20 cellular contexts compared by ENCODE assay signal in the genomic region with DNA sequence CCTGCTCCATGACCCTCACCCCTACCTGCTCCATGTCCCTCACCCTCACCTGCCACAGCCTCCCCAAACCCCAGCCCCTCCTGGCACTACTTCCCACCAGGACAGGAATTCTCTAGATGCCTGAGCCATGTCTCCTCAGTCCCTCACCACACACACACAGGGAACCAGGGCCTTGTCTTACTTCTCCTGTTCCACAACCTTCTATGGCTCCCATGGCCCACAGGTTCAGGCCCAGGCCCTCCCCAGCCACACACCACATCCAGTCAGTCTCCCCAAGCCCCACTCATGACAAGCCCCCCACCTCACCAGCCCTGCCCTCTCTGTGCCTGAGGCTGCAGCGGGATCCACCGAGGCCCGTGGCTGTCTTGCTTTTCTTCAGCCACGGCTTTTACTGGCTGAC. TPM values are rescaled to one million over a fixed set of nuclear protein-coding genes. Genes with fewer than 3 reads are reported as not detected.
A peak's percentile ranks its signal among the peaks of the same experiment; 100 is the strongest.
DNase-seq lines count a peak whose midpoint lies in the region; ATAC-seq and TF ChIP-seq lines count a peak whose summit lies in the region.
"Had no signal": no experiment of that assay in that cellular context is flagged by ENCODE, and none has a peak within 500 bp of the region (broad histone marks: within the 10 kb centered on the region; RNA-seq: fewer than 3 reads in every experiment).

No MANE protein-coding gene starts in this region.

- no TSS peak for BruUV-seq in HCT116 (replicated peaks; lab: Mats Ljungman, UMichigan)

- H3K79me2 ChIP-seq in HCT116 (ENCODE audit: insufficient read depth, low read length) (peaks cover 15% of the 10 kb centered on the region), osteoblast (ENCODE audit: insufficient read depth, low read length) (peaks cover 15% of the 10 kb centered on the region)

- H3K4me2 ChIP-seq in HCT116 (ENCODE audit: low read length) (no peak overlapping the region), osteoblast (ENCODE audit: insufficient read depth, low read length) (no peak overlapping the region)
- H3K4me2 ChIP-seq: A549, SK-N-SH had no signal

- H3K9me2 ChIP-seq in HCT116 (ENCODE audit: insufficient read depth): no peaks in the 10 kb centered on the region
- H3K9me2 ChIP-seq: SK-N-SH had no signal

- no peak for TF ChIP-seq POLR2A in HCT116 (IDR thresholded peaks at IDR 0.05; ENCODE audit: borderline replicate concordance, extremely low read depth, insufficient read depth, insufficient read length)

- H3K9ac ChIP-seq in HCT116 (ENCODE audit: low read length): no peak overlapping the region
- H3K9ac ChIP-seq: SK-N-SH had no signal

- ATAC-seq in HCT116 (no peak), GM21526 (IDR thresholded peaks at IDR 0.05; ENCODE audit: low FRiP score, unreplicated experiment) (no peak), HG03565 (IDR thresholded peaks at IDR 0.05; ENCODE audit: unreplicated experiment) (no peak)
- no peak for ATAC-seq in activated naive CD8-positive, alpha-beta T cell treated with anti-CD3 and anti-CD28 coated beads, Interleukin-2, amount 10 ng/mL, durations not matched to agents 7 days and 5 days (ENCODE audit: low read depth)
- ATAC-seq: A549, lower lobe of right lung had no signal

- POLR2A ChIA-PET in HCT116 (lab: Charles Lee): interaction anchor here (1.0 kb wide), 1 partner anchor 9 kb away, joined by 6 read pairs; no protein-coding TSS in a partner anchor
- POLR2A ChIA-PET in activated naive CD8-positive, alpha-beta T cell treated with anti-CD3 and anti-CD28 coated beads, Interleukin-2, amount 10 ng/mL, durations not matched to agents 7 days and 5 days (lab: Charles Lee): interaction anchor here (1.2 kb wide), 1 partner anchor 305 kb away, joined by 3 read pairs; a partner anchor contains a TSS

- H4K20me1 ChIP-seq in HCT116 (ENCODE audit: insufficient read depth) (peaks cover 12% of the 10 kb centered on the region; the same call in 1 of the 2 replicates), osteoblast (ENCODE audit: insufficient read depth, low read length) (peaks cover 13% of the 10 kb centered on the region)

- H3K36me3 Mint-ChIP-seq in activated CD4-positive, alpha-beta T cell treated with anti-CD3 and anti-CD28 coated beads, Interleukin-2, amount 10 ng/mL, durations not matched to agents 24 days and 14 days (ENCODE audit: low read depth): peaks cover 17% of the 10 kb centered on the region
- peaks cover 11% of the 10 kb centered on the region for H3K36me3 Mint-ChIP-seq in activated naive CD8-positive, alpha-beta T cell treated with anti-CD3 and anti-CD28 coated beads, Interleukin-2, amount 10 ng/mL, durations not matched to agents 7 days and 5 days

- H3K4me3 Mint-ChIP-seq in activated CD4-positive, alpha-beta T cell treated with anti-CD3 and anti-CD28 coated beads, Interleukin-2, amount 10 ng/mL, durations not matched to agents 24 days and 14 days: peak overlapping the region; percentile 45
- peak overlapping the region; percentile 30 for H3K4me3 Mint-ChIP-seq in activated naive CD8-positive, alpha-beta T cell treated with anti-CD3 and anti-CD28 coated beads, Interleukin-2, amount 10 ng/mL, durations not matched to agents 7 days and 5 days

- H3K9me3 Mint-ChIP-seq in activated CD4-positive, alpha-beta T cell treated with anti-CD3 and anti-CD28 coated beads, Interleukin-2, amount 10 ng/mL, durations not matched to agents 24 days and 14 days: peaks cover 3% of the 10 kb centered on the region
- H3K9me3 Mint-ChIP-seq in activated naive CD8-positive, alpha-beta T cell treated with anti-CD3 and anti-CD28 coated beads, Interleukin-2, amount 10 ng/mL, durations not matched to agents 7 days and 5 days: no peaks in the 10 kb centered on the region
- H3K9me3 Mint-ChIP-seq: activated T-helper 2 cell treated with anti-CD3 and anti-CD28 coated beads, Interferon-gamma antibody, Interleukin-2, Interleukin-4, amounts not matched to agents 10 μg/mL and 5 μg/mL and 100 μg/mL, durations not matched to agents 14 hours and 24 hours and 36 hours had no signal

- TF ChIP-seq RAD21 in HCT116 (IDR thresholded peaks at IDR 0.05; ENCODE audit: low read depth): no peak

- H3K36me3 ChIP-seq in HCT116 (ENCODE audit: control insufficient read depth in 1 of 2, insufficient read depth in 2 of 2, low read length in 2 of 2) (no peaks in the 10 kb centered on the region), osteoblast (ENCODE audit: insufficient read depth, low read length) (no peaks in the 10 kb centered on the region)
- H3K36me3 ChIP-seq: lower lobe of right lung had no signal

- H3K27ac Mint-ChIP-seq in activated CD4-positive, alpha-beta T cell treated with anti-CD3 and anti-CD28 coated beads, Interleukin-2, amount 10 ng/mL, durations not matched to agents 24 days and 14 days: peak overlapping the region; percentile 75
- H3K27ac Mint-ChIP-seq in activated naive CD8-positive, alpha-beta T cell treated with anti-CD3 and anti-CD28 coated beads, Interleukin-2, amount 10 ng/mL, durations not matched to agents 7 days and 5 days: peak overlapping the region; percentile 73
- H3K27ac Mint-ChIP-seq: activated T-helper 2 cell treated with anti-CD3 and anti-CD28 coated beads, Interferon-gamma antibody, Interleukin-2, Interleukin-4, amounts not matched to agents 10 μg/mL and 5 μg/mL and 100 μg/mL, durations not matched to agents 14 hours and 24 hours and 36 hours had no signal

- no peak for DNase-seq in activated CD4-positive, alpha-beta T cell treated with anti-CD3 and anti-CD28 coated beads, Interleukin-2, amount 10 ng/mL, durations not matched to agents 24 days and 14 days
- DNase-seq in activated CD4-positive, alpha-beta T cell treated with anti-CD3 and anti-CD28 coated beads for 48 hours: no peak
- DNase-seq in HCT116 (ENCODE audit: low read depth, low spot score) (no peak), osteoblast (ENCODE audit: insufficient read length, low spot score, missing footprints) (peak; percentile 72), ACHN (no peak)
- DNase-seq in activated naive CD8-positive, alpha-beta T cell treated with anti-CD3 and anti-CD28 coated beads, Interleukin-2, amount 10 ng/mL, durations not matched to agents 7 days and 5 days: no peak
- DNase-seq: activated CD4-positive, alpha-beta T cell treated with anti-CD3 and anti-CD28 coated beads, Interleukin-2, amount 50 U/mL, for 4 hours; aorta; lower lobe of right lung; NCI-H1694; NCI-H345; SK-N-SH; substantia nigra had no signal

- intact Hi-C loops in activated CD4-positive, alpha-beta T cell treated with anti-CD3 and anti-CD28 coated beads, Interleukin-2, amount 10 ng/mL, durations not matched to agents 24 days and 14 days (cut with micrococcal nuclease): loop anchor here (5.0 kb wide), 1 partner anchor 306 kb away; a partner anchor contains a TSS
- intact Hi-C loops in HCT116 (cut with micrococcal nuclease): no loop called here

- CTCF ChIA-PET in HCT116 (lab: Charles Lee): interaction anchor here (1.5 kb wide), 1 partner anchor 9 kb away, joined by 6 read pairs; no protein-coding TSS in a partner anchor

- H3K27me3 ChIP-seq in HCT116 (ENCODE audit: insufficient read depth, low read length) (no peaks in the 10 kb centered on the region), osteoblast (ENCODE audit: insufficient read depth, low read length) (no peaks in the 10 kb centered on the region)

- no peaks in the 10 kb centered on the region for H3K9me3 ChIP-seq in HCT116 (ENCODE audit: control insufficient read depth in 1 of 2, insufficient read depth in 1 of 2, low read depth in 1 of 2, low read length in 2 of 2)
- H3K9me3 ChIP-seq in osteoblast (ENCODE audit: low read depth, low read length): no peaks in the 10 kb centered on the region
- H3K9me3 ChIP-seq: A549, lower lobe of right lung, SK-N-SH had no signal

- no peak overlapping the region for H3K4me3 ChIP-seq in HCT116 (replicated peaks in 1 of 2; ENCODE audit: low read depth in 1 of 2, low read length in 2 of 2)
- H3K4me3 ChIP-seq in osteoblast (ENCODE audit: insufficient read depth, low read length): no peak overlapping the region
- H3K4me3 ChIP-seq: A549, lower lobe of right lung had no signal

- in situ Hi-C loops in ACHN (cut with HindIII; ENCODE audit: low pct_ligation_motif_present, low pct_unique_long_range_greater_than_20kb, low sequenced_read_pairs): no loop called here

- no peak for TF ChIP-seq CTCF in HCT116 (IDR thresholded peaks at IDR 0.05 in 2 of 3, conservative IDR thresholded peaks at IDR 0.05 in 1 of 3; ENCODE audit: borderline replicate concordance in 1 of 3, insufficient read depth in 1 of 3, low read depth in 2 of 3, low read length in 2 of 3)
- no peak for TF ChIP-seq CTCF in osteoblast (IDR thresholded peaks at IDR 0.05; ENCODE audit: extremely low read depth, low read depth, low read length)

- H3K4me1 Mint-ChIP-seq in activated CD4-positive, alpha-beta T cell treated with anti-CD3 and anti-CD28 coated beads, Interleukin-2, amount 10 ng/mL, durations not matched to agents 24 days and 14 days: peaks cover 30% of the 10 kb centered on the region
- H3K4me1 Mint-ChIP-seq in activated naive CD8-positive, alpha-beta T cell treated with anti-CD3 and anti-CD28 coated beads, Interleukin-2, amount 10 ng/mL, durations not matched to agents 7 days and 5 days: peaks cover 41% of the 10 kb centered on the region

- RAD21 ChIA-PET in HCT116 (lab: Charles Lee; ENCODE audit: low non-redundant PET in 1 of 2, low total read pairs in 2 of 2, uncharacterized antibody in 2 of 2, unreplicated experiment in 2 of 2): no interaction called here

- H3K4me1 ChIP-seq in HCT116 (ENCODE audit: control insufficient read depth in 1 of 2, insufficient read depth in 2 of 2, low read length in 2 of 2) (peaks cover 33 to 76% of the 10 kb centered on the region in 2 experiments), osteoblast (ENCODE audit: insufficient read depth, low read length) (peaks cover 9% of the 10 kb centered on the region)

- H3K27ac ChIP-seq in HCT116 (ENCODE audit: low read depth, low read length) (peak overlapping the region; percentile 47; the same call in 1 of the 2 replicates), osteoblast (ENCODE audit: low read depth, low read length) (no peak overlapping the region)
- H3K27ac ChIP-seq: A549, lower lobe of right lung had no signal

- H2AFZ ChIP-seq in HCT116 (ENCODE audit: low read depth, low read length, poor library complexity, severe bottlenecking): no peak overlapping the region
- H2AFZ ChIP-seq in osteoblast (ENCODE audit: low read length): no peak overlapping the region

- no peaks in the 10 kb centered on the region for H3K27me3 Mint-ChIP-seq in activated CD4-positive, alpha-beta T cell treated with anti-CD3 and anti-CD28 coated beads, Interleukin-2, amount 10 ng/mL, durations not matched to agents 24 days and 14 days
- H3K27me3 Mint-ChIP-seq in activated naive CD8-positive, alpha-beta T cell treated with anti-CD3 and anti-CD28 coated beads, Interleukin-2, amount 10 ng/mL, durations not matched to agents 7 days and 5 days: no peaks in the 10 kb centered on the region

RNA-seq across cellular contexts. Expression of a gene that starts 3.1 kb away (rescaled TPM):
- total RNA-seq in activated CD4-positive, alpha-beta T cell treated with anti-CD3 and anti-CD28 coated beads, Interleukin-2, amount 10 ng/mL, durations not matched to agents 24 days and 14 days: 269 and 278 TPM in 2 replicates
- total RNA-seq in HCT116 (2021; ENCODE audit: unreplicated experiment): 212 TPM
- polyA plus RNA-seq in HCT116 (2012): 96.9 and 135 TPM in 2 replicates
- 100 to 1,000 TPM; 211 to 232 TPM for total RNA-seq in activated naive CD8-positive, alpha-beta T cell treated with anti-CD3 and anti-CD28 coated beads, Interleukin-2, amount 10 ng/mL, durations not matched to agents 7 days and 5 days
- total RNA-seq in osteoblast: 37.1 and 49.2 TPM in 2 replicates

RNA-seq across cellular contexts. Expression of a gene that starts 27.1 kb away (rescaled TPM):
- 0.30 TPM in 1 of 2 replicates, not detected in the other for total RNA-seq in activated CD4-positive, alpha-beta T cell treated with anti-CD3 and anti-CD28 coated beads, Interleukin-2, amount 10 ng/mL, durations not matched to agents 24 days and 14 days
- total RNA-seq in HCT116 (2021; ENCODE audit: unreplicated experiment) (44.7 TPM), osteoblast (under 0.01 and 0.29 TPM in 2 replicates)
- 37.2 and 44.8 TPM in 2 replicates for polyA plus RNA-seq in HCT116 (2012)
- total RNA-seq in activated naive CD8-positive, alpha-beta T cell treated with anti-CD3 and anti-CD28 coated beads, Interleukin-2, amount 10 ng/mL, durations not matched to agents 7 days and 5 days: 10 to 100 TPM; 27.4 to 31.2 TPM

RNA-seq across cellular contexts. Expression of a gene that starts 45.3 kb away (rescaled TPM):
- total RNA-seq in activated CD4-positive, alpha-beta T cell treated with anti-CD3 and anti-CD28 coated beads, Interleukin-2, amount 10 ng/mL, durations not matched to agents 24 days and 14 days: 81.5 and 88.2 TPM in 2 replicates
- total RNA-seq in HCT116 (2021; ENCODE audit: unreplicated experiment) (52.7 TPM), osteoblast (53.6 and 57.8 TPM in 2 replicates)
- 40.4 and 42.8 TPM in 2 replicates for polyA plus RNA-seq in HCT116 (2012)
- 10 to 100 TPM; 43.8 to 44.2 TPM for total RNA-seq in activated naive CD8-positive, alpha-beta T cell treated with anti-CD3 and anti-CD28 coated beads, Interleukin-2, amount 10 ng/mL, durations not matched to agents 7 days and 5 days

RNA-seq across cellular contexts. Expression of a gene that starts 45.4 kb away (rescaled TPM):
- total RNA-seq in activated CD4-positive, alpha-beta T cell treated with anti-CD3 and anti-CD28 coated beads, Interleukin-2, amount 10 ng/mL, durations not matched to agents 24 days and 14 days: 23.3 and 23.9 TPM in 2 replicates
- total RNA-seq in HCT116 (2021; ENCODE audit: unreplicated experiment) (35.2 TPM), osteoblast (67.8 and 69.1 TPM in 2 replicates)
- polyA plus RNA-seq in HCT116 (2012): 31.4 and 34.6 TPM in 2 replicates
- 10 to 100 TPM; 43.2 to 46.5 TPM for total RNA-seq in activated naive CD8-positive, alpha-beta T cell treated with anti-CD3 and anti-CD28 coated beads, Interleukin-2, amount 10 ng/mL, durations not matched to agents 7 days and 5 days

RNA-seq across cellular contexts. Expression of a gene that starts 50.5 kb away (rescaled TPM):
- not detected in 2 replicates for total RNA-seq in activated CD4-positive, alpha-beta T cell treated with anti-CD3 and anti-CD28 coated beads, Interleukin-2, amount 10 ng/mL, durations not matched to agents 24 days and 14 days
- total RNA-seq in HCT116 (2021; ENCODE audit: unreplicated experiment) (not detected), osteoblast (not detected in 2 replicates)
- not detected in 2 replicates for polyA plus RNA-seq in HCT116 (2012)
- total RNA-seq in activated naive CD8-positive, alpha-beta T cell treated with anti-CD3 and anti-CD28 coated beads, Interleukin-2, amount 10 ng/mL, durations not matched to agents 7 days and 5 days: not detected
- total RNA-seq: activated T-helper 2 cell treated with anti-CD3 and anti-CD28 coated beads, Interferon-gamma antibody, Interleukin-2, Interleukin-4, amounts not matched to agents 10 μg/mL and 5 μg/mL and 100 μg/mL, durations not matched to agents 14 hours and 24 hours and 36 hours; aorta; cerebellum; Daoy; skeletal muscle tissue had no signal
- polyA plus RNA-seq: A549, SK-N-SH had no signal

Comparison
In these comparisons a context has a peak if more than half of its experiments do, and no peak if none do; other contexts are left out.
1. RNA of a gene that starts 27.1 kb away (total RNA-seq): 44.7 TPM in HCT116 (single experiment) and 27.4 to 31.2 TPM in activated naive CD8-positive, alpha-beta T cell treated with anti-CD3 and anti-CD28 coated beads, Interleukin-2, amount 10 ng/mL, durations not matched to agents 7 days and 5 days; 0.30 TPM in activated CD4-positive, alpha-beta T cell treated with anti-CD3 and anti-CD28 coated beads, Interleukin-2, amount 10 ng/mL, durations not matched to agents 24 days and 14 days and under 0.01 to 0.29 TPM in osteoblast; every median in the first group is over 10 times any median in the second.